Comparison of ENCODE assay signal across 8 cellular contexts in the genomic region with DNA sequence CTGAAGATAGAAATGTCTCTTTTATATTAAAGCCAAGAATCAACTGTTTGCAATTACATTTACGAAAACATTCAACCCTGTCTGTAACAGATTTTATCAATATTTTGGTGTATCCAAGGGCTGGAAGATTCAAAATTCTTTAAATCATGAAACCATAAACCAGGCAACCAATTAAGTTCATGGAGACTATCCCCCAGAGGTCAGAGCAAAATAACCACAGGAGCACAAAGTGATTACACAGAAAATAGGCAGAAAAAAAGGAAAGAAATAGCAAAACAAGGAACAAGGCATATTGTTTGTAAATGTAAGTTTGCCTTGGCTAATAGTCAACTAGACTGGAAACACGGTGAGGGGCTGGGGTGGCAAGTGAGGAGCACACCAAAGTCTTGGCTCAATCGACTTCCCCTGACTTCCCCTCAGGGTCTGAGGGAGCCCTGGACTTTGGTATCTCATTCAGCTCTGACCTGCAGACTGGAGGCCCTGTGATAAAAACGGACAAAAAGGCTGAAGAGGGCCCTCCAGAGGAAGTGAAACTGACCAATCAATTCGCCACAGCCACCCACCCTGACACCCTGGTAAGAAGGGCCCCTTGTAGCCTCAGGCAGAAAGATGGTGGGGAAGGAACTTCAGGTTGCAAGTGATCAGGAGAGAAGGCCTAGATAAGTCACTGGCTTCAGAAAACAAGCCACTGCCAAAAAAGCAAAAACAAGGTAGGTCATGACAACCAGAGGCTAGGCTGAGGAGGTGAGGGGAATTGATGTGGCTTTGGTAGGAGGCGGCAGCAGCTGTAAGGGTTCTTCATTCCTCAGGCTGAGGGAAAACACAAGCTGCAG. TPM values are rescaled to one million over a fixed set of nuclear protein-coding genes. Genes with fewer than 3 reads are reported as not detected.
DNase-seq lines count a peak whose midpoint lies in the region; ATAC-seq, FAIRE-seq and TF ChIP-seq lines count a peak whose summit lies in the region.

No MANE protein-coding gene starts in this region.

- intact Hi-C loops in K562 (cut with micrococcal nuclease), result loop anchor here (2.0 to 5.0 kb wide), 5 partner anchors 26 to 216 kb away; no protein-coding TSS in a partner anchor
- intact Hi-C loops in left colon (cut with DNase I, micrococcal nuclease), result loop anchor here in 1 of 2 donors (5.0 kb wide), 1 partner anchor 131 kb away; no protein-coding TSS in a partner anchor

- peaks cover 32% of the 10 kb centered on the region for H4K20me1 ChIP-seq in K562 (replicated peaks; ENCODE audit: control insufficient read depth, insufficient read depth, low read length)

- no peak for TF ChIP-seq POLR2A in K562 (conservative IDR thresholded peaks at IDR 0.05)

- H3K9ac ChIP-seq in K562 (ENCODE audit: insufficient read depth in 1 of 2, low read depth in 2 of 2, low read length in 2 of 2), result peak overlapping the region; percentile 51 to 69; a peak in 3 of 4 replicates

- peak; percentile 38 for ATAC-seq in HG02981 (IDR thresholded peaks at IDR 0.05; ENCODE audit: unreplicated experiment)
- ATAC-seq in K562, result peak; percentile 73
- ATAC-seq in left colon, result peak; percentile 5

- peak; percentile 12 to 71; a peak in 3 of 4 replicates for TF ChIP-seq RAD21 in K562 (CRISPR knock-in tag; conservative IDR thresholded peaks at IDR 0.05 in 1 of 2, IDR thresholded peaks at IDR 0.05 in 1 of 2)

- H3K9me1 ChIP-seq in K562 (ENCODE audit: control insufficient read depth, insufficient read depth, low read length), result no peaks in the 10 kb centered on the region

- H3K36me3 ChIP-seq in K562 (ENCODE audit: control insufficient read depth, insufficient read depth, low read length), result peaks cover 4% of the 10 kb centered on the region; the same call in 2 of the 3 replicates

- in situ Hi-C loops in K562 (cut with MboI), result no loop called here

- TF ChIP-seq CTCF in GM10266 (IDR thresholded peaks at IDR 0.05; ENCODE audit: control insufficient read depth, insufficient read depth, low read depth, missing control alignments), result peak; percentile 23
- peak; percentile 26 to 50 (median 30); a peak in 4 of 6 replicates for TF ChIP-seq CTCF in K562 (IDR thresholded peaks at IDR 0.05 in 2 of 3, conservative IDR thresholded peaks at IDR 0.05 in 1 of 3; ENCODE audit: insufficient read depth in 2 of 3, low read depth in 1 of 3, low read length in 3 of 3)

- POLR2A ChIA-PET in K562 (lab: Yijun Ruan, JAX), result interaction anchor here (0.5 to 2.4 kb wide), 14 partner anchors 8 to 1004 kb away, joined by 3 to 6 read pairs (median 4); a partner anchor contains a TSS

- H3K79me2 ChIP-seq in K562 (ENCODE audit: control insufficient read depth, insufficient read depth, low read length), result peaks cover 67% of the 10 kb centered on the region

- H2AFZ ChIP-seq in K562 (ENCODE audit: low read depth, low read length), result no peak overlapping the region

- WGBS in K562 (ENCODE audit: insufficient coverage, low coverage, missing lambda C conversion rate), result 19% methylated on average over 6 of the region's 6 CpGs

- peak; percentile 10; the same call in 1 of the 2 replicates for TF ChIP-seq EP300 in K562 (IDR thresholded peaks at IDR 0.05; ENCODE audit: low read length)

- H3K4me2 ChIP-seq in K562 (ENCODE audit: insufficient read depth, low read length), result peak overlapping the region; percentile 82

- peak overlapping the region; percentile 91 for H3K4me3 ChIP-seq in K562

- peaks cover 22 to 34% of the 10 kb centered on the region in 2 experiments for H3K4me1 ChIP-seq in K562 (replicated peaks in 1 of 2; ENCODE audit: control insufficient read depth in 2 of 2, insufficient read depth in 2 of 2, low read length in 2 of 2)

- no peaks in the 10 kb centered on the region for H3K9me3 ChIP-seq in K562 (replicated peaks; ENCODE audit: control insufficient read depth, insufficient read depth, low read depth, low read length)

- H3K27me3 ChIP-seq in K562 (ENCODE audit: control insufficient read depth in 2 of 2, insufficient read depth in 2 of 2, low read length in 2 of 2), result no peaks in the 10 kb centered on the region

- BruUV-seq in K562 (replicated peaks; lab: Mats Ljungman, UMichigan), result no TSS peak

- DNase-seq in GM10266 (ENCODE audit: extremely low spot score) (peak; percentile 80), SKM-1 treated with dmso at 0.1 percent for 144 hours (lab: John Stamatoyannopoulos, UW; ENCODE audit: unreplicated experiment) (peak; percentile 68), K562 (ENCODE audit: extremely low read depth in 1 of 4, low spot score in 3 of 4) (peak in 3 of 4 experiments; percentile 19 to 80 (median 73)), left colon (peak; percentile 25 to 31), NCI-H187 treated with DMSO at 0.1 percent for 48 hours (lab: John Stamatoyannopoulos, UW) (no peak), NCI-H1436 treated with DMSO at 0.1 percent for 48 hours (lab: John Stamatoyannopoulos, UW) (no peak)
- DNase-seq in stimulated activated naive CD4-positive, alpha-beta T cell (lab: John Stamatoyannopoulos, UW), result peak; percentile 9 to 74 (median 54)

- peak overlapping the region; percentile 43; the same call in 2 of the 3 replicates for H3K27ac ChIP-seq in K562 (ENCODE audit: extremely low read depth, low read depth, low read length)

- peak; percentile 72 for FAIRE-seq in K562 (lab: Jason Lieb, UNC)

- CTCF ChIA-PET in K562 (lab: Yijun Ruan, JAX; ENCODE audit: low intra/inter-chr PET ratio), result no interaction called here

TF ChIP-seq in K562, 482 proteins besides CTCF, POLR2A, EP300 and RAD21 (continues in another document):
- TF ChIP-seq, protein P1, sequence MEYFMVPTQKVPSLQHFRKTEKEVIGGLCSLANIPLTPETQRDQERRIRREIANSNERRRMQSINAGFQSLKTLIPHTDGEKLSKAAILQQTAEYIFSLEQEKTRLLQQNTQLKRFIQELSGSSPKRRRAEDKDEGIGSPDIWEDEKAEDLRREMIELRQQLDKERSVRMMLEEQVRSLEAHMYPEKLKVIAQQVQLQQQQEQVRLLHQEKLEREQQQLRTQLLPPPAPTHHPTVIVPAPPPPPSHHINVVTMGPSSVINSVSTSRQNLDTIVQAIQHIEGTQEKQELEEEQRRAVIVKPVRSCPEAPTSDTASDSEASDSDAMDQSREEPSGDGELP (CRISPR knock-in tag; IDR thresholded peaks at IDR 0.05; ENCODE audit: borderline replicate concordance), result peak; percentile 37; the same call in 1 of the 2 replicates
- no peak for TF ChIP-seq ZBTB8A (IDR thresholded peaks at IDR 0.05; ENCODE audit: partially characterized antibody)
- TF ChIP-seq, protein P2, sequence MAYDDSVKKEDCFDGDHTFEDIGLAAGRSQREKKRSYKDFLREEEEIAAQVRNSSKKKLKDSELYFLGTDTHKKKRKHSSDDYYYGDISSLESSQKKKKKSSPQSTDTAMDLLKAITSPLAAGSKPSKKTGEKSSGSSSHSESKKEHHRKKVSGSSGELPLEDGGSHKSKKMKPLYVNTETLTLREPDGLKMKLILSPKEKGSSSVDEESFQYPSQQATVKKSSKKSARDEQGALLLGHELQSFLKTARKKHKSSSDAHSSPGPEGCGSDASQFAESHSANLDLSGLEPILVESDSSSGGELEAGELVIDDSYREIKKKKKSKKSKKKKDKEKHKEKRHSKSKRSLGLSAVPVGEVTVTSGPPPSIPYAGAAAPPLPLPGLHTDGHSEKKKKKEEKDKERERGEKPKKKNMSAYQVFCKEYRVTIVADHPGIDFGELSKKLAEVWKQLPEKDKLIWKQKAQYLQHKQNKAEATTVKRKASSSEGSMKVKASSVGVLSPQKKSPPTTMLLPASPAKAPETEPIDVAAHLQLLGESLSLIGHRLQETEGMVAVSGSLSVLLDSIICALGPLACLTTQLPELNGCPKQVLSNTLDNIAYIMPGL (CRISPR knock-in tag; IDR thresholded peaks at IDR 0.05), result no peak

RNA-seq across cellular contexts. Expression of a gene that starts 1.9 kb away (rescaled TPM):
- total RNA-seq in K562 (2011; cell fraction: chromatin; rRNA removed; ENCODE audit: low replicate concordance), result 63.2 and 103 TPM in 2 replicates
- 30.0 and 38.4 TPM in 2 replicates for total RNA-seq in K562 (2011; cell fraction: nucleolus; rRNA removed)
- total RNA-seq in K562 (2011; cell fraction: nucleoplasm; rRNA removed), result 51.0 and 57.2 TPM in 2 replicates
- total RNA-seq in K562 (2014; rRNA removed), result 8.4 and 9.5 TPM in 2 replicates
- 10.7 and 10.8 TPM in 2 replicates for total RNA-seq in K562 (2014; rRNA removed; fragmentation: Illumina TruSeq; extraction: Trizol)
- 7.6 and 8.5 TPM in 2 replicates for total RNA-seq in K562 (2015; rRNA removed; fragmentation: Illumina TruSeq; extraction: Trizol)
- 16.7 and 21.6 TPM in 2 replicates for total RNA-seq in K562 (2021)
- 6.1 and 7.3 TPM in 2 replicates for polyA plus RNA-seq in K562 (2011; rRNA removed)
- polyA plus RNA-seq in K562 (2011; cell fraction: cytosol; rRNA removed), result 4.2 and 4.4 TPM in 2 replicates
- polyA plus RNA-seq in K562 (2011; cell fraction: nucleus; rRNA removed), result 21.4 and 34.9 TPM in 2 replicates
- 9.5 and 10.3 TPM in 2 replicates for polyA plus RNA-seq in K562 (2012)
- polyA plus RNA-seq in K562 (2014; fragmentation: Illumina TruSeq; extraction: Trizol), result 12.2 and 14.0 TPM in 2 replicates
- polyA plus RNA-seq in K562 (2014; fragmentation: Nextera tagmentation; extraction: Ambion mirVana), result 1 to 10 TPM; 1.6 to 1.8 TPM
- polyA plus RNA-seq in K562 (2014; rRNA removed), result 8.0 and 8.9 TPM in 2 replicates
- polyA minus RNA-seq in K562 (2011; rRNA and poly(A)+ RNA removed), result 14.2 and 16.0 TPM in 2 replicates
- 6.6 and 9.6 TPM in 2 replicates for polyA minus RNA-seq in K562 (2011; cell fraction: cytosol; rRNA and poly(A)+ RNA removed)
- polyA minus RNA-seq in K562 (2011; cell fraction: nucleus; rRNA and poly(A)+ RNA removed), result 22.2 and 28.9 TPM in 2 replicates
- 10 to 100 TPM; 35.3 to 39.0 TPM for total RNA-seq in left colon

RNA-seq across cellular contexts. Expression of a gene that starts 47.7 kb away (rescaled TPM):
- total RNA-seq in K562 (2011; cell fraction: chromatin; rRNA removed; ENCODE audit: low replicate concordance), result 47.5 and 78.4 TPM in 2 replicates
- 27.7 and 27.9 TPM in 2 replicates for total RNA-seq in K562 (2011; cell fraction: nucleolus; rRNA removed)
- total RNA-seq in K562 (2011; cell fraction: nucleoplasm; rRNA removed), result 55.0 and 89.9 TPM in 2 replicates
- 61.0 and 64.9 TPM in 2 replicates for total RNA-seq in K562 (2014; rRNA removed)
- total RNA-seq in K562 (2014; rRNA removed; fragmentation: Illumina TruSeq; extraction: Trizol), result 94.7 and 109 TPM in 2 replicates
- total RNA-seq in K562 (2015; rRNA removed; fragmentation: Illumina TruSeq; extraction: Trizol), result 70.4 and 74.2 TPM in 2 replicates
- 82.3 and 90.2 TPM in 2 replicates for total RNA-seq in K562 (2021)
- polyA plus RNA-seq in K562 (2011; rRNA removed), result 43.3 and 55.3 TPM in 2 replicates
- polyA plus RNA-seq in K562 (2011; cell fraction: cytosol; rRNA removed), result 31.2 and 34.2 TPM in 2 replicates
- polyA plus RNA-seq in K562 (2011; cell fraction: nucleus; rRNA removed), result 17.3 and 17.8 TPM in 2 replicates
- polyA plus RNA-seq in K562 (2012), result 28.3 and 30.4 TPM in 2 replicates
- polyA plus RNA-seq in K562 (2014; fragmentation: Illumina TruSeq; extraction: Trizol), result 38.0 and 39.3 TPM in 2 replicates
- 10 to 100 TPM; 27.8 to 81.6 TPM for polyA plus RNA-seq in K562 (2014; fragmentation: Nextera tagmentation; extraction: Ambion mirVana)
- polyA plus RNA-seq in K562 (2014; rRNA removed), result 34.5 and 36.4 TPM in 2 replicates
- polyA minus RNA-seq in K562 (2011; rRNA and poly(A)+ RNA removed), result 203 and 224 TPM in 2 replicates
- 49.4 and 74.5 TPM in 2 replicates for polyA minus RNA-seq in K562 (2011; cell fraction: cytosol; rRNA and poly(A)+ RNA removed)
- 15.5 and 22.9 TPM in 2 replicates for polyA minus RNA-seq in K562 (2011; cell fraction: nucleus; rRNA and poly(A)+ RNA removed)
- 10 to 100 TPM; 74.0 to 75.5 TPM for total RNA-seq in left colon

Comparison
In these comparisons a context has a peak if more than half of its experiments do, and no peak if none do; other contexts are left out.
1. DNase-seq: peak in GM10266 (single experiment), SKM-1 treated with dmso at 0.1 percent for 144 hours (single experiment), K562 (3 of 4), left colon (2 of 2) and stimulated activated naive CD4-positive, alpha-beta T cell (6 of 6); none in NCI-H187 treated with DMSO at 0.1 percent for 48 hours (single experiment) and NCI-H1436 treated with DMSO at 0.1 percent for 48 hours (single experiment).
2. ATAC-seq: peak in every context shown above with its lines; median percentile 73 in K562; 38 in HG02981; 5 in left colon.